ENCODE assay signal across 24 cellular contexts in the genomic region with DNA sequence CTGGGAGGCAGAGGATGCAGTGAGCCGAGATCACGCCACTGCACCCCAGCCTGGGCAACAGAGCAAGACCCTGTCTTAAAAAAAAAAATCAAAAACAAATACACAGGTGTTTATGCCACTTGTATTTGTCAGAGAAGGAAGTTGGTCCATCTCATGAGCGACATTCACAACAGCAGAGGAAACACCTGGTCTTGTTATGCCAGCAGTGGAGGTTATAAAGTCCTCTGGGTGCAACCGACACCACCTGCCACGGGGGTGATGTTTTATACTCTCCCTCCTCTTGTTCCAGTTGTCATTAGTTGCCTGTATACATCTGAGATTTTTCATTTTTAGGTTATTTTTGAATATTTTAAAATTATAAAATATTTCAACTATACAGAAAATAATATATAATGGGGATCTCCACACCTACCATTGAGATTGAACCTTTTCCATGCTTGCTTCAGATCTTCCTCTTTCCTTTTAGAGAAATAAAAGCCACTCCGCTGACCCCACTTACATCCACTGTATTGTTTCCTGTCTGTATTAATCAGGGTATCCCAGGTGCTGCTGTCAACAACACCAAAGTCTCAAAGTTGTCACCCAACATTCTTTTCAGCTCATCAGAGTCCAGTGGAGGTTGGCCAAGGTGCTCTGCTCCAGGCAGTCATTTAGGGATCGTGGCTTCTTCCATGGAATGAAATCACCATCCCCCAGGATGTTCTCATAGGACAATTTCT.
DNase-seq lines count a peak whose midpoint lies in the region; ATAC-seq and TF ChIP-seq lines count a peak whose summit lies in the region.
"Had no signal": no experiment of that assay in that cellular context is flagged by ENCODE, and none has a peak within 500 bp of the region (broad histone marks: within the 10 kb centered on the region; RNA-seq: fewer than 3 reads in every experiment).

No MANE protein-coding gene starts in this region.

- H3F3A ChIP-seq in OCI-LY1 (ENCODE audit: insufficient read depth, low read length), result peaks cover 9% of the 10 kb centered on the region; the same call in 1 of the 2 replicates

- H3K4me1 ChIP-seq in OCI-LY1 (ENCODE audit: insufficient read depth, low read length, severe bottlenecking), result peaks cover 74% of the 10 kb centered on the region
- H3K4me1 ChIP-seq: sigmoid colon had no signal

- ATAC-seq in GM18861 (IDR thresholded peaks at IDR 0.05; ENCODE audit: unreplicated experiment), result peak; percentile 66
- peak; percentile 65 for ATAC-seq in HG03097 (IDR thresholded peaks at IDR 0.05; ENCODE audit: low FRiP score, unreplicated experiment)
- ATAC-seq in naive B cell (ENCODE audit: low read depth in 2 of 2), result peak; percentile 91 to 92
- ATAC-seq in GM19023 (IDR thresholded peaks at IDR 0.05; ENCODE audit: unreplicated experiment), result no peak
- ATAC-seq: activated CD4-positive, alpha-beta T cell treated with anti-CD3 and anti-CD28 coated beads for 36 hours; activated naive CD8-positive, alpha-beta T cell treated with anti-CD3 and anti-CD28 coated beads, Interleukin-2, amount 50 U/mL, for 24 hours had no signal

- H3K9me3 ChIP-seq in OCI-LY1 (ENCODE audit: low read length), result 0 out of 2 replicates have a peak, but pooled peaks cover 8% of the 10 kb centered on the region

- H3K9ac ChIP-seq in OCI-LY1 (ENCODE audit: low read length), result peak overlapping the region; percentile 80

- H3K4me3 Mint-ChIP-seq in naive B cell, result peak overlapping the region; percentile 14 to 90 (median 75)
- H3K4me3 Mint-ChIP-seq: activated CD4-positive, alpha-beta T cell treated with anti-CD3 and anti-CD28 coated beads for 36 hours; activated naive CD8-positive, alpha-beta T cell treated with anti-CD3 and anti-CD28 coated beads, Interleukin-2, amount 50 U/mL, for 24 hours; brain; CD8-positive, alpha-beta memory T cell; nephron; stimulated activated naive CD8-positive, alpha-beta T cell treated with anti-CD3 and anti-CD28 coated beads, Interleukin-15, Interleukin-2, amounts not matched to agents 100 ng/mL and 50 ng/mL, for 24 hours had no signal

- peak overlapping the region; percentile 94 to 99 (median 98) for H3K27ac Mint-ChIP-seq in naive B cell
- H3K27ac Mint-ChIP-seq: activated CD4-positive, alpha-beta T cell treated with anti-CD3 and anti-CD28 coated beads for 36 hours; activated naive CD8-positive, alpha-beta T cell treated with anti-CD3 and anti-CD28 coated beads, Interleukin-2, amount 50 U/mL, for 24 hours; activated T-helper 2 cell treated with anti-CD3 and anti-CD28 coated beads, Interferon-gamma antibody, Interleukin-2, Interleukin-4, amounts not matched to agents 10 μg/mL and 5 μg/mL and 100 μg/mL, durations not matched to agents 14 hours and 24 hours and 36 hours; brain; CD8-positive, alpha-beta memory T cell; nephron; stimulated activated naive CD8-positive, alpha-beta T cell treated with anti-CD3 and anti-CD28 coated beads, Interleukin-15, Interleukin-2, amounts not matched to agents 100 ng/mL and 50 ng/mL, for 24 hours had no signal

- DNase-seq in naive B cell (peak; percentile 80), NCI-H1436 treated with DMSO at 0.1 percent for 48 hours (lab: John Stamatoyannopoulos, UW) (no peak)
- no peak for DNase-seq in stimulated activated naive CD4-positive, alpha-beta T cell treated with Interleukin-2 at 50 U/mL for 16 hours (lab: John Stamatoyannopoulos, UW)
- DNase-seq in stimulated activated CD4-positive, alpha-beta T cell treated with anti-CD3 and anti-CD28 coated beads, Interleukin-4, amount 100 ng/mL, for 4 hours, result no peak
- DNase-seq: activated CD4-positive, alpha-beta T cell treated with anti-CD3 and anti-CD28 coated beads for 36 hours; activated naive CD8-positive, alpha-beta T cell treated with anti-CD3 and anti-CD28 coated beads, Interleukin-2, amount 50 U/mL, for 24 hours; CD8-positive, alpha-beta memory T cell; DMS79 treated with DMSO at 0.1 percent for 48 hours; dorsolateral prefrontal cortex; HCEC 1CT; NCI-H1417 treated with DMSO at 0.1 percent for 48 hours; NCI-H82; posterior cingulate gyrus; sigmoid colon; trophoblast cell had no signal

- H3K4me2 ChIP-seq in OCI-LY1 (ENCODE audit: low read length), result peak overlapping the region; percentile 71

- H3K9me3 Mint-ChIP-seq in naive B cell, result peaks cover 0 to 30% (median 20%) of the 10 kb centered on the region in 7 donors
- H3K9me3 Mint-ChIP-seq: activated T-helper 2 cell treated with anti-CD3 and anti-CD28 coated beads, Interferon-gamma antibody, Interleukin-2, Interleukin-4, amounts not matched to agents 10 μg/mL and 5 μg/mL and 100 μg/mL, durations not matched to agents 14 hours and 24 hours and 36 hours had no signal

- H3K79me2 ChIP-seq in OCI-LY1 (ENCODE audit: insufficient read depth, low read length), result no peaks in the 10 kb centered on the region

- no peak overlapping the region for H2AFZ ChIP-seq in OCI-LY1 (ENCODE audit: low read length)

- H3K36me3 ChIP-seq in OCI-LY1 (ENCODE audit: insufficient read depth, low read length), result peaks cover 35% of the 10 kb centered on the region
- H3K36me3 ChIP-seq: sigmoid colon had no signal

- peaks cover 4 to 17% of the 10 kb centered on the region in 2 donors for H3K36me3 Mint-ChIP-seq in naive B cell

- H3K27ac ChIP-seq in OCI-LY1 (ENCODE audit: low read depth, low read length, poor library complexity, severe bottlenecking), result peak overlapping the region; percentile 100
- H3K27ac ChIP-seq: dorsolateral prefrontal cortex, epithelial cell of prostate, sigmoid colon had no signal

- H3K27me3 ChIP-seq in OCI-LY1 (ENCODE audit: insufficient read depth, low read length), result no peaks in the 10 kb centered on the region
- H3K27me3 ChIP-seq: dorsolateral prefrontal cortex, sigmoid colon had no signal

- peak overlapping the region; percentile 47 for H3K4me3 ChIP-seq in OCI-LY1 (ENCODE audit: low read depth, low read length, poor library complexity, severe bottlenecking)
- H3K4me3 ChIP-seq: dorsolateral prefrontal cortex, sigmoid colon had no signal

- no peaks in the 10 kb centered on the region for H3K27me3 Mint-ChIP-seq in naive B cell
- H3K27me3 Mint-ChIP-seq: activated CD4-positive, alpha-beta T cell treated with anti-CD3 and anti-CD28 coated beads for 36 hours; activated naive CD8-positive, alpha-beta T cell treated with anti-CD3 and anti-CD28 coated beads, Interleukin-2, amount 50 U/mL, for 24 hours; stimulated activated naive CD8-positive, alpha-beta T cell treated with anti-CD3 and anti-CD28 coated beads, Interleukin-15, Interleukin-2, amounts not matched to agents 100 ng/mL and 50 ng/mL, for 24 hours had no signal

- H3K4me1 Mint-ChIP-seq in naive B cell, result peaks cover 32 to 50% (median 47%) of the 10 kb centered on the region in 3 donors
- H3K4me1 Mint-ChIP-seq: activated CD4-positive, alpha-beta T cell treated with anti-CD3 and anti-CD28 coated beads for 36 hours; brain; CD8-positive, alpha-beta memory T cell; nephron had no signal

- H4K20me1 ChIP-seq in OCI-LY1 (ENCODE audit: insufficient read depth, low read length), result no peaks in the 10 kb centered on the region

- no peaks in the 10 kb centered on the region for H3K9me2 ChIP-seq in OCI-LY1 (ENCODE audit: low read depth, low read length)

- TF ChIP-seq CTCF in OCI-LY1 (IDR thresholded peaks at IDR 0.05; ENCODE audit: low read length), result no peak
